Comparison of ENCODE assay signal across 7 cellular contexts in the genomic region with DNA sequence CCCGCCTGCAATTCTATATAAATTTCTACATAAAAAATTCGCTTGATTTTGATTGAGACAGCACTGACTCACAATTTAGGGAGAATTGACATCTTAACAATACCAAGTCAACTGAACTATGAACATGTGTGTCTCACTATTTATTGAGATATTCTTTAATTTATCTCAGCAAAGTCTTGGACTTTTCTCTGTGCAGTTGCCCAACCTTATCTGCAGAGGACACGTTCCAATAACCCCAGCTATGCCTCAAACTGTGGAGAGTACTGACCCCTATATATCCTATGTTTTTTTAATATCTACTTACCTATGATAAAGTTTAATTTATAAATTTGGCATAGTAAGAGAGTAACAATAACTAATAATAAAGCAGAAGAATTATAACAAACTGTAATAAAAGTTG.
"Had no signal": no experiment of that assay in that cellular context is flagged by ENCODE, and none has a peak within 500 bp of the region (broad histone marks: within the 10 kb centered on the region; RNA-seq: fewer than 3 reads in every experiment).

No MANE protein-coding gene starts in this region.

- ATAC-seq: HepG2 had no signal

- DNase-seq: IMR-90, KBM-7, KG1 had no signal

- FAIRE-seq: HepG2, HTR-8/SVneo had no signal

- H3K4me2 ChIP-seq: KMS-11 had no signal

- H3K27ac ChIP-seq: HL-60, KMS-11 had no signal

- H3K9ac ChIP-seq: KMS-11 had no signal
